In the genomic region with DNA sequence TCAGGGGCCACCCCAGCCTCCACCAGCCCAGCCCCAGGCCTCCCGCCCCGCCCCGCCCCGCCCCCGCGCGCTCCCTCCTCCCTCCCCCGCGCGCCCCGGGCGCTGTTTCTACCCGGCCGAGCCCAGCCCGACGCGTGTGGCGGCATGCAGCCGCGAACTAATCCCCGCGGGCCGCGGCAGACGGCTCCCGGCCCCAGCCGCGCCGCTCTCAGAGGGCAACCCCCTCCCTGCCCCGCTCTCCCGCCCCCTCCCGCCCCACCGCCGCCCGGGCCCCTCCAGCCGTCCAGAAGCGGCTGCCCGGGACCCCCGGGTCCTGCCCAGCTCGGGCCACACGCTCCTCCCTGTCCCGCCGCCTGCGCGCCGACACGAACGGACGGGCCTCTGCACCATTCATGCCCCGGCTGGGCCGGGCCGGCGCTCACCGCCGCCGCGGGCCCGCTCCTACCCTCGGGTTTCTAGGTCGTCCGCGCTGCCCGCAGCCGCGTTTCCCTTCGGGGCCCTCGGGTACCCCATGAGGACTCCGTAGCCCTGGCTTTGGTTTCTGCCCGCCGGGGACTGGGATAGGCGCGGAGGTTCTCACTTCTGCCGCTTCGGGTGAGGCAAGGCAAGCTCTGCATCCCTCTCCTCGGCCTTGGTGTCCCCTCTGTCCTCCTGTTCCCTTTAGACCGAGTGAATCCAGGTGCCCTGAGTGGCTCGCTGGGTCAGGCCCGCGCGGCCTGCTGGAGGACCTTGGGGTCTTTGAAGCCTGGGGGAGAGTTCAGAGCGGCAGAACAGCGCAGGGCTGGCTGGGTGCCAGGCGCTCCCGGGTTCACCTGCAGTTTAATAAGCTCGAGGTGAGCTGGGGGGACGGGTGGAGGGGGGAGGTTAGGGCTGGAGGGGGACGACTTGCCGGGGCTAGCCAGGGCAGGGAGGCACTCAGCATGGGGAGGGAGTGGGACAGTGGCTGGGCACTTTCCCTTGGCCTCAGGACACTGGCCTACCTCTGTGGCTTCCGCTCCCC, we compare ENCODE assay signal across 9 cellular contexts. TPM values are rescaled to one million over a fixed set of nuclear protein-coding genes. Genes with fewer than 3 reads are reported as not detected.
A peak's percentile ranks its signal among the peaks of the same experiment; 100 is the strongest.
DNase-seq lines count a peak whose midpoint lies in the region; ATAC-seq and TF ChIP-seq lines count a peak whose summit lies in the region.
"Had no signal": no experiment of that assay in that cellular context is flagged by ENCODE, and none has a peak within 500 bp of the region (broad histone marks: within the 10 kb centered on the region; RNA-seq: fewer than 3 reads in every experiment).

No MANE protein-coding gene starts in this region.

- no peaks in the 10 kb centered on the region for H3K27me3 Mint-ChIP-seq in CD4-positive, CD25-positive, alpha-beta regulatory T cell
- peaks cover 13% of the 10 kb centered on the region for H3K27me3 Mint-ChIP-seq in central memory CD8-positive, alpha-beta T cell

- peak overlapping the region; percentile 74 to 91 (median 84) for H3K4me3 Mint-ChIP-seq in CD4-positive, CD25-positive, alpha-beta regulatory T cell
- H3K4me3 Mint-ChIP-seq in central memory CD8-positive, alpha-beta T cell: peak overlapping the region; percentile 21

- intact Hi-C loops in mucosa of descending colon (cut with DNase I, micrococcal nuclease): no loop called here

- peak overlapping the region; percentile 71 for H3K27ac ChIP-seq in CD4-positive, CD25-positive, alpha-beta regulatory T cell (ENCODE audit: insufficient read depth, low read length, poor library complexity, severe bottlenecking)

- H3K9me3 ChIP-seq in CD4-positive, CD25-positive, alpha-beta regulatory T cell (ENCODE audit: control insufficient read depth in 2 of 2, low read length in 2 of 2): no peaks in the 10 kb centered on the region
- no peaks in the 10 kb centered on the region for H3K9me3 ChIP-seq in mucosa of descending colon

- H3K9me3 Mint-ChIP-seq in CD4-positive, CD25-positive, alpha-beta regulatory T cell: no peaks in the 10 kb centered on the region
- no peaks in the 10 kb centered on the region for H3K9me3 Mint-ChIP-seq in central memory CD8-positive, alpha-beta T cell

- no peaks in the 10 kb centered on the region for H3K27me3 ChIP-seq in CD4-positive, CD25-positive, alpha-beta regulatory T cell (ENCODE audit: control insufficient read depth, insufficient read depth, low read length)

- H3K27ac Mint-ChIP-seq in CD4-positive, CD25-positive, alpha-beta regulatory T cell: peak overlapping the region; percentile 92 to 95 (median 95)
- no peak overlapping the region for H3K27ac Mint-ChIP-seq in central memory CD8-positive, alpha-beta T cell (ENCODE audit: low read depth)

- no peaks in the 10 kb centered on the region for H3K36me3 Mint-ChIP-seq in CD4-positive, CD25-positive, alpha-beta regulatory T cell
- peaks cover 9% of the 10 kb centered on the region for H3K36me3 Mint-ChIP-seq in central memory CD8-positive, alpha-beta T cell (ENCODE audit: insufficient read depth)

- TF ChIP-seq CTCF in mucosa of descending colon (IDR thresholded peaks at IDR 0.05): no peak

- peaks cover 8 to 61% (median 38%) of the 10 kb centered on the region in 4 donors for H3K4me1 Mint-ChIP-seq in CD4-positive, CD25-positive, alpha-beta regulatory T cell
- peaks cover 40% of the 10 kb centered on the region for H3K4me1 Mint-ChIP-seq in central memory CD8-positive, alpha-beta T cell

- peaks cover 4% of the 10 kb centered on the region for H3K36me3 ChIP-seq in CD4-positive, CD25-positive, alpha-beta regulatory T cell (ENCODE audit: control insufficient read depth, insufficient read depth, low read length)
- H3K36me3 ChIP-seq in mucosa of descending colon (ENCODE audit: low read depth): no peaks in the 10 kb centered on the region

- H3K4me3 ChIP-seq in CD4-positive, CD25-positive, alpha-beta regulatory T cell (ENCODE audit: low read depth, low read length): no peak overlapping the region
- no peak overlapping the region for H3K4me3 ChIP-seq in mucosa of descending colon

- peak in 1 of 2 donors; percentile 18 for ATAC-seq in CD4-positive, CD25-positive, alpha-beta regulatory T cell (ENCODE audit: low read depth in 2 of 2)
- no peak for ATAC-seq in central memory CD8-positive, alpha-beta T cell (replicated peaks; ENCODE audit: extremely low read depth, poor library complexity, severe bottlenecking)
- ATAC-seq in mucosa of descending colon: peak; percentile 49
- no peak for ATAC-seq in HG02571 (IDR thresholded peaks at IDR 0.05; ENCODE audit: unreplicated experiment)
- no peak for ATAC-seq in HG03439 (IDR thresholded peaks at IDR 0.05; ENCODE audit: unreplicated experiment)
- ATAC-seq in HG03095 (IDR thresholded peaks at IDR 0.05; ENCODE audit: unreplicated experiment): no peak
- no peak for ATAC-seq in HG03378 (IDR thresholded peaks at IDR 0.05; ENCODE audit: unreplicated experiment)

- peaks cover 64% of the 10 kb centered on the region for H3K4me1 ChIP-seq in CD4-positive, CD25-positive, alpha-beta regulatory T cell (ENCODE audit: control insufficient read depth, insufficient read depth, low read length, poor library complexity, severe bottlenecking)
- H3K4me1 ChIP-seq in mucosa of descending colon (ENCODE audit: low read depth): peaks cover 14% of the 10 kb centered on the region

- DNase-seq in CD4-positive, CD25-positive, alpha-beta regulatory T cell: peak in 2 of 3 donors; percentile 28 to 48
- peak; percentile 49 for DNase-seq in HT-29 (ENCODE audit: low spot score)
- DNase-seq in central memory CD8-positive, alpha-beta T cell (ENCODE audit: low spot score in 2 of 2): no peak
- DNase-seq in mucosa of descending colon: peak in 1 of 3 donors; percentile 57

RNA-seq across cellular contexts. Expression of a gene that starts 3.1 kb away (rescaled TPM):
- total RNA-seq in CD4-positive, CD25-positive, alpha-beta regulatory T cell: 10.8 TPM
- 10 to 100 TPM in 1 of 4 donors, 1 to 10 TPM in 3; 6.3 to 11.0 (median 8.8) TPM for polyA plus RNA-seq in CD4-positive, CD25-positive, alpha-beta regulatory T cell
- total RNA-seq in HT-29 (2014; rRNA removed; shearing (Covaris generic)): 14.9 and 18.7 TPM in 2 replicates
- total RNA-seq in mucosa of descending colon: 1 to 10 TPM in 1 of 3 donors, under 1 TPM in 2; 0.17 to 1.1 (median 0.22) TPM

RNA-seq across cellular contexts. Expression of a gene that starts 24.2 kb away (rescaled TPM):
- total RNA-seq in CD4-positive, CD25-positive, alpha-beta regulatory T cell: not detected
- polyA plus RNA-seq in CD4-positive, CD25-positive, alpha-beta regulatory T cell: not detected
- not detected in 2 replicates for total RNA-seq in HT-29 (2014; rRNA removed; shearing (Covaris generic))
- 1 to 10 TPM in 1 of 3 donors, under 1 TPM in 2; 0.39 to 5.7 (median 0.41) TPM for total RNA-seq in mucosa of descending colon

RNA-seq across cellular contexts. Expression of a gene that starts 52.2 kb away (rescaled TPM):
- total RNA-seq in CD4-positive, CD25-positive, alpha-beta regulatory T cell: not detected
- not detected for polyA plus RNA-seq in CD4-positive, CD25-positive, alpha-beta regulatory T cell
- not detected in 2 replicates for total RNA-seq in HT-29 (2014; rRNA removed; shearing (Covaris generic))
- not detected for total RNA-seq in mucosa of descending colon
- total RNA-seq: activated CD8-positive, alpha-beta memory T cell treated with anti-CD3 and anti-CD28 coated beads for 36 hours had no signal

Comparison
In these comparisons a context has a peak if more than half of its experiments do, and no peak if none do; other contexts are left out.
1. DNase-seq: peak in CD4-positive, CD25-positive, alpha-beta regulatory T cell (2 of 3) and HT-29 (single experiment); none in central memory CD8-positive, alpha-beta T cell (0 of 2).